Comparison of ENCODE assay signal across 9 cellular contexts in genomic region chr2:76197842-76198448, GRCh38.
DNase-seq lines count a peak whose midpoint lies in the region; ATAC-seq and TF ChIP-seq lines count a peak whose summit lies in the region.
"Had no signal": no experiment of that assay in that cellular context is flagged by ENCODE, and none has a peak within 500 bp of the region (broad histone marks: within the 10 kb centered on the region; RNA-seq: fewer than 3 reads in every experiment).

No MANE protein-coding gene starts in this region.

- H3K27ac ChIP-seq in mesendoderm (ENCODE audit: low read depth, low read length), result no peak overlapping the region
- no peak overlapping the region for H3K27ac ChIP-seq in transverse colon

- no peak overlapping the region for H3K27ac Mint-ChIP-seq in Calu3 (ENCODE audit: unreplicated experiment)
- H3K27ac Mint-ChIP-seq in immature natural killer cell, result no peak overlapping the region
- H3K27ac Mint-ChIP-seq: activated naive CD4-positive, alpha-beta T cell treated with anti-CD3 and anti-CD28 coated beads, Interleukin-2, amount 50 U/mL, for 72 hours had no signal

- H2BK15ac ChIP-seq in mesendoderm (replicated peaks; ENCODE audit: low read depth), result no peak overlapping the region

- no CpG with 5 or more reads among the region's 7 CpGs for WGBS in mesendoderm (ENCODE audit: extremely low coverage, insufficient coverage, low lambda C conversion rate)
- WGBS in transverse colon (ENCODE audit: low coverage in 1 of 2), 2 donors, result 18 to 48% methylated on average over 5 to 7 of the region's 7 CpGs

- H3K4me3 ChIP-seq in mesendoderm (ENCODE audit: low read length), result no peak overlapping the region
- no peak overlapping the region for H3K4me3 ChIP-seq in transverse colon

- in situ Hi-C loops in SK-MEL-5 (cut with HindIII; ENCODE audit: low pct_unique_long_range_greater_than_20kb, low sequenced_read_pairs), result no loop called here
- in situ Hi-C loops in transverse colon (cut with MboI; ENCODE audit: low pct_ligation_motif_present in 1 of 4, low pct_unique_long_range_greater_than_20kb in 1 of 4, low sequenced_read_pairs in 3 of 4), result no loop called here

- no peak for TF ChIP-seq EP300 in transverse colon (IDR thresholded peaks at IDR 0.05; ENCODE audit: low read depth)

- no peaks in the 10 kb centered on the region for H3K4me1 Mint-ChIP-seq in Calu3 (ENCODE audit: low read depth, unreplicated experiment)
- H3K4me1 Mint-ChIP-seq in immature natural killer cell, result no peaks in the 10 kb centered on the region

- no peak overlapping the region for H2BK5ac ChIP-seq in mesendoderm (ENCODE audit: low read length)

- no peaks in the 10 kb centered on the region for H3K9me3 ChIP-seq in transverse colon

- H3K23ac ChIP-seq in mesendoderm (ENCODE audit: low read length), result no peak overlapping the region

- H3K4me2 ChIP-seq in mesendoderm (ENCODE audit: low read length), result no peak overlapping the region

- intact Hi-C loops in Calu3 (cut with micrococcal nuclease; ENCODE audit: unreplicated experiment) (loop anchor here (2.0 kb wide), 1 partner anchor 403 kb away; no protein-coding TSS in a partner anchor), transverse colon (cut with DNase I; ENCODE audit: low total_unique reads) (no loop called here)

- H3K79me2 ChIP-seq in mesendoderm (ENCODE audit: control insufficient read depth, insufficient read depth, low read length), result no peaks in the 10 kb centered on the region

- H3K18ac ChIP-seq in mesendoderm (ENCODE audit: low read length), result no peak overlapping the region

- ATAC-seq in GM18861 (IDR thresholded peaks at IDR 0.05; ENCODE audit: unreplicated experiment), result peak; percentile 58
- ATAC-seq: activated naive CD4-positive, alpha-beta T cell treated with anti-CD3 and anti-CD28 coated beads, Interleukin-2, amount 50 U/mL, for 72 hours had no signal

- H3K36me3 ChIP-seq in mesendoderm (ENCODE audit: control insufficient read depth, insufficient read depth, low read length) (no peaks in the 10 kb centered on the region), transverse colon (no peaks in the 10 kb centered on the region)

- H3K27me3 Mint-ChIP-seq in Calu3 (ENCODE audit: unreplicated experiment) (no peaks in the 10 kb centered on the region), immature natural killer cell (ENCODE audit: low read depth in 3 of 3) (no peaks in the 10 kb centered on the region)

- H3K27me3 ChIP-seq in mesendoderm (ENCODE audit: insufficient read depth, low read length, poor library complexity) (no peaks in the 10 kb centered on the region), transverse colon (no peaks in the 10 kb centered on the region)

- H3K79me1 ChIP-seq in mesendoderm (ENCODE audit: low read length), result no peaks in the 10 kb centered on the region

- H3K4me1 ChIP-seq in mesendoderm (ENCODE audit: control insufficient read depth, low read depth, low read length) (peaks cover 2% of the 10 kb centered on the region), transverse colon (no peaks in the 10 kb centered on the region)

- no peak overlapping the region for H4K5ac ChIP-seq in mesendoderm (ENCODE audit: low read length)

- H3K9me3 Mint-ChIP-seq in Calu3 (ENCODE audit: low read depth, unreplicated experiment) (peaks cover 3% of the 10 kb centered on the region), immature natural killer cell (peaks cover 0 to 22% (median 8%) of the 10 kb centered on the region in 6 donors)
- H3K9me3 Mint-ChIP-seq: activated naive CD4-positive, alpha-beta T cell treated with anti-CD3 and anti-CD28 coated beads, Interleukin-2, amount 50 U/mL, for 72 hours had no signal

- H3K36me3 Mint-ChIP-seq in Calu3 (ENCODE audit: insufficient read depth, unreplicated experiment) (no peaks in the 10 kb centered on the region), immature natural killer cell (no peaks in the 10 kb centered on the region)
- H3K36me3 Mint-ChIP-seq: activated naive CD4-positive, alpha-beta T cell treated with anti-CD3 and anti-CD28 coated beads, Interleukin-2, amount 50 U/mL, for 72 hours had no signal

- peak; percentile 49 for TF ChIP-seq CTCF in Calu3 (IDR thresholded peaks at IDR 0.05; ENCODE audit: unreplicated experiment)
- TF ChIP-seq CTCF in transverse colon (IDR thresholded peaks at IDR 0.05), result peak; percentile 54 to 76 (median 62)

- CTCF ChIA-PET in Calu3 (lab: Charles Lee), result no interaction called here

- DNase-seq in Calu3 (peak; percentile 41), HS-5 (ENCODE audit: low read depth) (peak; percentile 69), SK-MEL-5 (ENCODE audit: low read depth, low spot score) (peak; percentile 83), dedifferentiated amniotic fluid mesenchymal stem cell (ENCODE audit: extremely low spot score) (peak; percentile 22), mesendoderm (peak; percentile 88), transverse colon (peak; percentile 52), immature natural killer cell (no peak)

- H3K9ac ChIP-seq in mesendoderm (ENCODE audit: low read length), result no peak overlapping the region

- TF ChIP-seq POLR2A in transverse colon (IDR thresholded peaks at IDR 0.05), result no peak

- H3K4me3 Mint-ChIP-seq in Calu3 (ENCODE audit: low read depth, unreplicated experiment), result no peak overlapping the region
- no peak overlapping the region for H3K4me3 Mint-ChIP-seq in immature natural killer cell

- H2BK120ac ChIP-seq in mesendoderm (ENCODE audit: low read depth, low read length), result no peak overlapping the region

- no TSS peak for BruUV-seq in Calu3 (replicated peaks; lab: Mats Ljungman, UMichigan)

- no peak overlapping the region for H3K4ac ChIP-seq in mesendoderm (ENCODE audit: low read depth, low read length)

- H3K56ac ChIP-seq in mesendoderm (ENCODE audit: low read length), result no peak overlapping the region

- H4K8ac ChIP-seq in mesendoderm (ENCODE audit: low read depth, low read length), result no peak overlapping the region

- H2AK5ac ChIP-seq in mesendoderm (ENCODE audit: low read length), result no peak overlapping the region

Comparison
In these comparisons a context has a peak if more than half of its experiments do, and no peak if none do; other contexts are left out.
1. DNase-seq: peak in Calu3 (single experiment), HS-5 (single experiment), SK-MEL-5 (single experiment), dedifferentiated amniotic fluid mesenchymal stem cell (single experiment), mesendoderm (single experiment) and transverse colon (single experiment); none in immature natural killer cell (0 of 3).